ENCODE assay signal across 9 cellular contexts in the genomic region with DNA sequence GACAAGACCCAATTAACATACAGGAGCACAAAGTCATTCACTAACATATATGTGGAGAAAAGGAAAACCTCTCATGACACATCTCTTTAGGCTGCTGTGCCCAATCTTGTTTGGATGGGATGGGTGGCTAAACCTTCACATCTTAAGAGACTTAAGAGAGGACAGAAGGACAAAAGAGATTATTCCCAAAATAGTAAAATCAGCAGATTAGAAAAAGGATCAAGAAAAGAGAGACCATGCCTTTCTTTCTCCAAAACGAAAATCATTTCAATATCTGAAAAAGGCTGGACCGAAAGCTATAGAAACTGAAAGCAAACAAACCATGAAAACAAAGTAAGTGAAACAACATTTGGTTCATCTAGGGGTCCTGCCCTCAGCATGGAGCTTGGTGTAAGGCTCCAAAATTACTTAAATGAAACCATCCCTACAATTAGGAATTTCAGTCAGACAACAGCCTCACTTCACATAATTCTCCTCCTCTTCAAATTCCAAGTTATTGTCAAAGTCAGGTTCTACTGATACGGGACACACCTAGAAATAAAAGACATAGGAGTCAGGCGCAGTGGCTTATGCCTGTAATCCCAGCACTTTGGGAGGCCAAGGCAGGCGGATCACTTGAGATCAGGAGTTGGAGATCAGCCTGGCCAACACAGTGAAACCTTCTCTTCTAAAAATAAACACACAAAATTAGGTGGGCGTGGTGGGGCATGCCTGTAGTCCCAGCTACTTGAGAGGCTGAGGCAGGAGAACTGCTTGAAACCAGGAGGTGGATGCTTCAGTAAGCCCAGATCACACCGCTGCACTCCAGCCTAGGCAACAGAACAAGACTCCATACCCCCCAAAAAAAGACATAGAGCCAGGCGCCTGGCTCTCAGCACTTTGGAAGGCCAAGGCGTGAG. TPM values are rescaled to one million over a fixed set of nuclear protein-coding genes. Genes with fewer than 3 reads are reported as not detected.
DNase-seq lines count a peak whose midpoint lies in the region; ATAC-seq and TF ChIP-seq lines count a peak whose summit lies in the region.
"Had no signal": no experiment of that assay in that cellular context is flagged by ENCODE, and none has a peak within 500 bp of the region (broad histone marks: within the 10 kb centered on the region; RNA-seq: fewer than 3 reads in every experiment).

No MANE protein-coding gene starts in this region.

- peaks cover 98% of the 10 kb centered on the region for H3K79me2 ChIP-seq in OCI-LY7 (ENCODE audit: insufficient read depth, low read depth, low read length)

- BruUV-seq in OCI-LY7 (replicated peaks; lab: Mats Ljungman, UMichigan), result no TSS peak

- CTCF ChIA-PET in GM10248 (lab: Yijun Ruan, JAX) (interaction anchor here (0.7 to 5.9 kb wide), 11 partner anchors 11 to 211 kb away, joined by 3 to 43 read pairs (median 3); a partner anchor contains a TSS), OCI-LY7 (lab: Charles Lee; ENCODE audit: unreplicated experiment) (interaction anchor here (0.7 kb wide), 1 partner anchor 55 kb away, joined by 8 read pairs; no protein-coding TSS in a partner anchor)

- H3K4me3 ChIP-seq in OCI-LY7 (ENCODE audit: low read depth, low read length, poor library complexity, severe bottlenecking) (peak overlapping the region; percentile 90), psoas muscle (peak overlapping the region; percentile 96), SJCRH30 (no peak overlapping the region)

- H4K20me1 ChIP-seq in OCI-LY7 (ENCODE audit: insufficient read depth, low read length), result peaks cover 71% of the 10 kb centered on the region

- TF ChIP-seq CTCF in GM10248 (IDR thresholded peaks at IDR 0.05; ENCODE audit: control extremely low read depth, extremely low read depth, low read depth, missing control alignments) (no peak), OCI-LY7 (conservative IDR thresholded peaks at IDR 0.05; ENCODE audit: low read length) (no peak), psoas muscle (IDR thresholded peaks at IDR 0.05) (no peak), glutamatergic neuron (IDR thresholded peaks at IDR 0.05; ENCODE audit: partially characterized antibody, unreplicated experiment) (no peak)

- peaks cover 30% of the 10 kb centered on the region for H3K36me3 Mint-ChIP-seq in effector memory CD8-positive, alpha-beta T cell (ENCODE audit: insufficient read depth)
- H3K36me3 Mint-ChIP-seq in glutamatergic neuron (ENCODE audit: unreplicated experiment), result no peaks in the 10 kb centered on the region

- H3K27ac ChIP-seq in OCI-LY7 (ENCODE audit: low read depth, low read length, poor library complexity, severe bottlenecking) (peak overlapping the region; percentile 28), psoas muscle (peak overlapping the region; percentile 99), SJCRH30 (no peak overlapping the region)

- no peaks in the 10 kb centered on the region for H3K9me2 ChIP-seq in OCI-LY7 (ENCODE audit: insufficient read depth, low read length)

- POLR2A ChIA-PET in GM10248 (lab: Yijun Ruan, JAX), result interaction anchor here (0.7 kb wide), 1 partner anchor 63 kb away, joined by 3 read pairs; no protein-coding TSS in a partner anchor
- POLR2A ChIA-PET in OCI-LY7 (lab: Charles Lee), result interaction anchor here (0.7 to 4.7 kb wide), 4 partner anchors 18 to 37 kb away, joined by 3 to 21 read pairs (median 7); no protein-coding TSS in a partner anchor

- peaks cover 42 to 79% of the 10 kb centered on the region in 2 donors for H3K4me1 Mint-ChIP-seq in effector memory CD8-positive, alpha-beta T cell (ENCODE audit: low read depth in 2 of 2)
- H3K4me1 Mint-ChIP-seq in glutamatergic neuron (ENCODE audit: low read depth, unreplicated experiment), result peaks cover 18% of the 10 kb centered on the region

- no peaks in the 10 kb centered on the region for H3K9me3 ChIP-seq in OCI-LY7 (ENCODE audit: low read length)
- no peaks in the 10 kb centered on the region for H3K9me3 ChIP-seq in psoas muscle
- no peaks in the 10 kb centered on the region for H3K9me3 ChIP-seq in SJCRH30 (replicated peaks)

- no peaks in the 10 kb centered on the region for H3K27me3 Mint-ChIP-seq in effector memory CD8-positive, alpha-beta T cell
- peaks cover 5% of the 10 kb centered on the region for H3K27me3 Mint-ChIP-seq in glutamatergic neuron (ENCODE audit: unreplicated experiment)

- H3K27me3 ChIP-seq in psoas muscle (ENCODE audit: insufficient read depth in 3 of 3, low read length in 2 of 3) (no peaks in the 10 kb centered on the region), SJCRH30 (no peaks in the 10 kb centered on the region)

- intact Hi-C loops in OCI-LY7 (cut with micrococcal nuclease; ENCODE audit: unreplicated experiment) (no loop called here), psoas muscle (cut with DNase I) (loop anchor here in 1 of 2 donors (2.0 kb wide), 1 partner anchor 57 kb away; no protein-coding TSS in a partner anchor)

- ATAC-seq in effector memory CD8-positive, alpha-beta T cell (replicated peaks), result no peak
- ATAC-seq in psoas muscle (no peak), HG03108 (IDR thresholded peaks at IDR 0.05; ENCODE audit: unreplicated experiment) (no peak)

- H3K27ac Mint-ChIP-seq in effector memory CD8-positive, alpha-beta T cell, result peak overlapping the region; percentile 96 to 97
- H3K27ac Mint-ChIP-seq in glutamatergic neuron (ENCODE audit: unreplicated experiment), result no peak overlapping the region

- H3K4me1 ChIP-seq in OCI-LY7 (ENCODE audit: insufficient read depth, low read length, poor library complexity, severe bottlenecking), result peaks cover 82% of the 10 kb centered on the region
- peaks cover 69% of the 10 kb centered on the region for H3K4me1 ChIP-seq in psoas muscle
- peaks cover 12% of the 10 kb centered on the region for H3K4me1 ChIP-seq in SJCRH30

- DNase-seq in GM10248 (ENCODE audit: extremely low spot score), result peak; percentile 38
- DNase-seq in OCI-LY7 (ENCODE audit: low spot score), result no peak
- no peak for DNase-seq in effector memory CD8-positive, alpha-beta T cell
- DNase-seq in psoas muscle, result no peak
- no peak for DNase-seq in NCI-H1694 (lab: John Stamatoyannopoulos, UW)
- DNase-seq in SJCRH30, result no peak
- no peak for DNase-seq in glutamatergic neuron
- DNase-seq: anterior cingulate cortex had no signal

- H3K4me2 ChIP-seq in OCI-LY7 (ENCODE audit: low read length), result peak overlapping the region; percentile 97

- H3K9me3 Mint-ChIP-seq in effector memory CD8-positive, alpha-beta T cell, result no peaks in the 10 kb centered on the region
- peaks cover 5% of the 10 kb centered on the region for H3K9me3 Mint-ChIP-seq in glutamatergic neuron (ENCODE audit: unreplicated experiment)

- H3K4me3 Mint-ChIP-seq in effector memory CD8-positive, alpha-beta T cell, result peak overlapping the region; percentile 84 to 88
- H3K4me3 Mint-ChIP-seq in glutamatergic neuron (ENCODE audit: unreplicated experiment), result no peak overlapping the region

- H3K36me3 ChIP-seq in OCI-LY7 (ENCODE audit: insufficient read depth, low read length) (peaks cover 73% of the 10 kb centered on the region), psoas muscle (ENCODE audit: insufficient read depth in 1 of 2, low read depth in 1 of 2) (no peaks in the 10 kb centered on the region), SJCRH30 (peaks cover 3% of the 10 kb centered on the region; the same call in 1 of the 2 replicates)

- WGBS in psoas muscle, 3 donors, result 42 to 61% (median 47%) methylated on average over 9 of the region's 9 CpGs

- H2AFZ ChIP-seq in OCI-LY7 (ENCODE audit: low read length), result no peak overlapping the region

RNA-seq across cellular contexts. Expression of a gene that starts 5.2 kb away (rescaled TPM):
- 208 and 239 TPM in 2 replicates for total RNA-seq in OCI-LY7 (2014; rRNA removed; shearing (Covaris generic))
- total RNA-seq in OCI-LY7 (2022) (186 and 206 TPM in 2 replicates), psoas muscle (100 to 1,000 TPM; 162 to 290 (median 231) TPM), glutamatergic neuron (ENCODE audit: unreplicated experiment) (100 TPM)
- 100 to 1,000 TPM; 111 to 472 (median 125) TPM for polyA plus RNA-seq in psoas muscle
- 232 and 243 TPM in 2 replicates for total RNA-seq in SJCRH30 (2014; rRNA removed; shearing (Covaris generic))

RNA-seq across cellular contexts. Expression of a gene that starts 58.1 kb away (rescaled TPM):
- total RNA-seq in OCI-LY7 (2014; rRNA removed; shearing (Covaris generic)), result 94.7 and 110 TPM in 2 replicates
- 31.2 and 37.3 TPM in 2 replicates for total RNA-seq in OCI-LY7 (2022)
- total RNA-seq in psoas muscle, result 1 to 10 TPM in 3 of 4 donors, under 1 TPM in 1; 0.64 to 2.4 (median 1.8) TPM
- 1 to 10 TPM; 3.1 to 5.8 (median 4.1) TPM for polyA plus RNA-seq in psoas muscle
- 0.67 and 1.0 TPM in 2 replicates for total RNA-seq in SJCRH30 (2014; rRNA removed; shearing (Covaris generic))
- 0.34 TPM for total RNA-seq in glutamatergic neuron (ENCODE audit: unreplicated experiment)

Comparison
In these comparisons a context has a peak if more than half of its experiments do, and no peak if none do; other contexts are left out.
1. RNA of a gene that starts 58.1 kb away (total RNA-seq): 31.2 to 110 TPM in OCI-LY7; 0.64 to 2.4 TPM in psoas muscle, 0.67 to 1.0 TPM in SJCRH30 and 0.34 TPM in glutamatergic neuron (single experiment); every median in the first group is over 4 times any median in the second.